ENCODE assay signal across 1 cellular context in genomic region chr5:69285448-69286116, GRCh38.
TF ChIP-seq lines count a peak whose summit lies in the region.

No MANE protein-coding gene starts in this region.

TF ChIP-seq in WTC11, 78 proteins besides CTCF, POLR2A, EP300 and RAD21 (continued from another document):
- TF ChIP-seq, protein P1, sequence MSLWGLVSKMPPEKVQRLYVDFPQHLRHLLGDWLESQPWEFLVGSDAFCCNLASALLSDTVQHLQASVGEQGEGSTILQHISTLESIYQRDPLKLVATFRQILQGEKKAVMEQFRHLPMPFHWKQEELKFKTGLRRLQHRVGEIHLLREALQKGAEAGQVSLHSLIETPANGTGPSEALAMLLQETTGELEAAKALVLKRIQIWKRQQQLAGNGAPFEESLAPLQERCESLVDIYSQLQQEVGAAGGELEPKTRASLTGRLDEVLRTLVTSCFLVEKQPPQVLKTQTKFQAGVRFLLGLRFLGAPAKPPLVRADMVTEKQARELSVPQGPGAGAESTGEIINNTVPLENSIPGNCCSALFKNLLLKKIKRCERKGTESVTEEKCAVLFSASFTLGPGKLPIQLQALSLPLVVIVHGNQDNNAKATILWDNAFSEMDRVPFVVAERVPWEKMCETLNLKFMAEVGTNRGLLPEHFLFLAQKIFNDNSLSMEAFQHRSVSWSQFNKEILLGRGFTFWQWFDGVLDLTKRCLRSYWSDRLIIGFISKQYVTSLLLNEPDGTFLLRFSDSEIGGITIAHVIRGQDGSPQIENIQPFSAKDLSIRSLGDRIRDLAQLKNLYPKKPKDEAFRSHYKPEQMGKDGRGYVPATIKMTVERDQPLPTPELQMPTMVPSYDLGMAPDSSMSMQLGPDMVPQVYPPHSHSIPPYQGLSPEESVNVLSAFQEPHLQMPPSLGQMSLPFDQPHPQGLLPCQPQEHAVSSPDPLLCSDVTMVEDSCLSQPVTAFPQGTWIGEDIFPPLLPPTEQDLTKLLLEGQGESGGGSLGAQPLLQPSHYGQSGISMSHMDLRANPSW (CRISPR knock-in tag; conservative IDR thresholded peaks at IDR 0.05; ENCODE audit: low read depth): no peak
- TF ChIP-seq SMAD4 (CRISPR knock-in tag; IDR thresholded peaks at IDR 0.05): no peak
- TF ChIP-seq, protein P2, sequence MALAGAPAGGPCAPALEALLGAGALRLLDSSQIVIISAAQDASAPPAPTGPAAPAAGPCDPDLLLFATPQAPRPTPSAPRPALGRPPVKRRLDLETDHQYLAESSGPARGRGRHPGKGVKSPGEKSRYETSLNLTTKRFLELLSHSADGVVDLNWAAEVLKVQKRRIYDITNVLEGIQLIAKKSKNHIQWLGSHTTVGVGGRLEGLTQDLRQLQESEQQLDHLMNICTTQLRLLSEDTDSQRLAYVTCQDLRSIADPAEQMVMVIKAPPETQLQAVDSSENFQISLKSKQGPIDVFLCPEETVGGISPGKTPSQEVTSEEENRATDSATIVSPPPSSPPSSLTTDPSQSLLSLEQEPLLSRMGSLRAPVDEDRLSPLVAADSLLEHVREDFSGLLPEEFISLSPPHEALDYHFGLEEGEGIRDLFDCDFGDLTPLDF (CRISPR knock-in tag; IDR thresholded peaks at IDR 0.05): no peak
- TF ChIP-seq ZSCAN18 (CRISPR knock-in tag; IDR thresholded peaks at IDR 0.05): no peak
- TF ChIP-seq ESRRA (CRISPR knock-in tag; IDR thresholded peaks at IDR 0.05; ENCODE audit: borderline replicate concordance): no peak
- no peak for TF ChIP-seq ERG (CRISPR knock-in tag; IDR thresholded peaks at IDR 0.05)
- TF ChIP-seq ZNF512 (CRISPR knock-in tag; IDR thresholded peaks at IDR 0.05; ENCODE audit: borderline replicate concordance): no peak
